Comparison of ENCODE assay signal across 8 cellular contexts in the genomic region with DNA sequence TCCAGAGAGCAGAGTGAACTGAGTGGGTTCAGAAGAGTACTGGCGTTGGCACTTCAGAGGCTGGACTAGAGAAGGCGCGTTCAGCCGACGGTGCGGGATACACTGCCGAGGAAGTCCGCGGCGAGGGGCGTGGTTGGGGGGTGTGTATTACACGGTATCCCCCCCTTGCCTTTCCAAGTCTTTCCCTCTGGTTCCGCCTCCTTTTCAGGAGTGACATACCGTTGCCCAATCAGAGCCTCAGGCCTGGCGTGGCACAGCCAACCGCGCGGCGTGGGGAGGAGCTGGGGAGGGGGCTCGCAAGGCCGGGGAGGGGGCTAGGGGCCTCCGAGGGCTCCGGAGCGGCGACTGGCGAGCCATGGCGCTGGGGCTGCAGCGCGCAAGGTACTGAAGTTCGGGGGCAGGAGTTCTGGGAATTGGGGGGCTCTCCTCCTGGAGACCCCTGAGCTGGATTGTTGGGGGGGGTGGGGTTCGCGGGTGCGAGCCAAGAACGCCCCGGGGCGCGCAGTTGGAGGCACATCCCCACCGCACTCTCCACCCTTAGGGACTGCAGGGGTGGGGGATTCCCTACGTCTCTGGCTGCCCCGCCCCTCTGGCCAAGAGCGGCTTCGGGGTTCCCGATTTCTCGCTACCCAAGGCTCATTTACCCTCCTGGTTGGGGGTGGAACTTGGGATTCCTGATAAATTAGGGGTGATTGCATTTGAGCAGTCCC. TPM values are rescaled to one million over a fixed set of nuclear protein-coding genes. Genes with fewer than 3 reads are reported as not detected.
A peak's percentile ranks its signal among the peaks of the same experiment; 100 is the strongest.
DNase-seq lines count a peak whose midpoint lies in the region; ATAC-seq and TF ChIP-seq lines count a peak whose summit lies in the region.

A gene (plus strand): TSS at position 321 of the 710 bp plus-strand sequence. CDS start 35 bp downstream, at position 356.

- H3K4me1 Mint-ChIP-seq in CD4-positive, alpha-beta memory T cell, result no peaks in the 10 kb centered on the region

- H3K9me3 Mint-ChIP-seq in CD4-positive, alpha-beta memory T cell, result peaks cover 0 to 4% (median 0%) of the 10 kb centered on the region in 8 donors

- H3K4me1 ChIP-seq in HEK293 (ENCODE audit: control insufficient read depth, insufficient read depth, low read length) (peaks cover 19% of the 10 kb centered on the region), iPS-20b (ENCODE audit: insufficient read depth, low read length) (peaks cover 20% of the 10 kb centered on the region), sigmoid colon (peaks cover 0 to 48% (median 38%) of the 10 kb centered on the region in 4 donors)
- no peaks in the 10 kb centered on the region for H3K4me1 ChIP-seq in CD4-positive, alpha-beta memory T cell (ENCODE audit: insufficient read depth, low read length)

- no peak for TF ChIP-seq EP300 in sigmoid colon (IDR thresholded peaks at IDR 0.05)

- in situ Hi-C loops in astrocyte of the spinal cord (cut with HindIII; ENCODE audit: low sequenced_read_pairs), result no loop called here

- H3K9me3 ChIP-seq in HEK293 (ENCODE audit: control insufficient read depth, insufficient read depth, low read depth, low read length) (no peaks in the 10 kb centered on the region), iPS-20b (ENCODE audit: insufficient read depth, low read depth, low read length) (no peaks in the 10 kb centered on the region), sigmoid colon (no peaks in the 10 kb centered on the region)
- H3K9me3 ChIP-seq in CD4-positive, alpha-beta memory T cell (ENCODE audit: control insufficient read depth in 1 of 2, low read length in 2 of 2), result no peaks in the 10 kb centered on the region

- peaks cover 21 to 23% of the 10 kb centered on the region in 2 donors for H3K27me3 Mint-ChIP-seq in CD4-positive, alpha-beta memory T cell

- H3K27ac ChIP-seq in HEK293 (ENCODE audit: extremely low read depth, low read depth, low read length), result no peak within 1 kb of the TSS
- no peak within 1 kb of the TSS for H3K27ac ChIP-seq in iPS-20b (ENCODE audit: low read length)
- peak within 1 kb of the TSS; percentile 87 to 97 (median 91) for H3K27ac ChIP-seq in sigmoid colon
- H3K27ac ChIP-seq in CD4-positive, alpha-beta memory T cell (ENCODE audit: low read depth, low read length), result no peak within 1 kb of the TSS

- H3K4me3 ChIP-seq in HEK293 (ENCODE audit: low read depth, low read length) (no peak within 1 kb of the TSS), astrocyte of the spinal cord (ENCODE audit: low read depth, low read length) (peak within 1 kb of the TSS; percentile 53), iPS-20b (ENCODE audit: low read length) (peak within 1 kb of the TSS; percentile 74), sigmoid colon (peak within 1 kb of the TSS; percentile 58 to 70 (median 65))
- H3K4me3 ChIP-seq in CD4-positive, alpha-beta memory T cell (ENCODE audit: low read length in 2 of 2), result no peak within 1 kb of the TSS

- ATAC-seq in GM21526 (IDR thresholded peaks at IDR 0.05; ENCODE audit: low FRiP score, unreplicated experiment) (no peak), GM21619 (IDR thresholded peaks at IDR 0.05; ENCODE audit: unreplicated experiment) (no peak)

- peaks cover 11% of the 10 kb centered on the region; the same call in 1 of the 2 replicates for H3K27me3 ChIP-seq in iPS-20b (ENCODE audit: insufficient read depth, low read length)
- no peaks in the 10 kb centered on the region for H3K27me3 ChIP-seq in sigmoid colon
- H3K27me3 ChIP-seq in CD4-positive, alpha-beta memory T cell (ENCODE audit: insufficient read depth, low read length), result peaks cover 9% of the 10 kb centered on the region

- H3K27ac Mint-ChIP-seq in CD4-positive, alpha-beta memory T cell, result peak within 1 kb of the TSS in 1 of 7 donors; percentile 14

- TF ChIP-seq POLR2A in sigmoid colon (IDR thresholded peaks at IDR 0.05), result peak in 1 of 2 donors; percentile 18

- TF ChIP-seq CTCF in HEK293 (tag by site-specific recombination; IDR thresholded peaks at IDR 0.05) (no peak), astrocyte of the spinal cord (IDR thresholded peaks at IDR 0.05; ENCODE audit: low read depth, low read length) (no peak), sigmoid colon (IDR thresholded peaks at IDR 0.05) (no peak)

- WGBS in sigmoid colon, 2 donors, result 2 to 3% methylated on average over 44 of the region's 44 CpGs

- POLR2A ChIA-PET in HEK293 (lab: Yijun Ruan, JAX), result no interaction called here
- POLR2A ChIA-PET in CD4-positive, alpha-beta memory T cell (lab: Charles Lee; ENCODE audit: partially characterized antibody), result no interaction called here

- CTCF ChIA-PET in HEK293 (lab: Yijun Ruan, JAX), result interaction anchor here (0.5 to 1.6 kb wide), 5 partner anchors 32 to 125 kb away, joined by 3 to 6 read pairs (median 3); a partner anchor contains a TSS
- CTCF ChIA-PET in CD4-positive, alpha-beta memory T cell (lab: Charles Lee; ENCODE audit: partially characterized antibody), result no interaction called here

- H3K36me3 Mint-ChIP-seq in CD4-positive, alpha-beta memory T cell, result no peaks in the 10 kb centered on the region

- H3K9ac ChIP-seq in iPS-20b (ENCODE audit: low read depth, low read length), result peak within 1 kb of the TSS; percentile 77; the same call in 1 of the 2 replicates

- DNase-seq in astrocyte of the spinal cord (ENCODE audit: low read depth, low spot score) (peak; percentile 58), sigmoid colon (peak; percentile 93)
- no peak for DNase-seq in CD4-positive, alpha-beta memory T cell
- DNase-seq in stimulated activated CD8-positive, alpha-beta memory T cell treated with anti-CD3 and anti-CD28 coated beads, Interleukin-4, amount 100 ng/mL, for 48 hours, result no peak

- intact Hi-C loops in sigmoid colon (cut with DNase I), result loop anchor here (5.0 kb wide), 1 partner anchor 1550 kb away; a partner anchor contains a TSS
- intact Hi-C loops in CD4-positive, alpha-beta memory T cell (cut with micrococcal nuclease), result no loop called here

- H3K36me3 ChIP-seq in HEK293 (ENCODE audit: control insufficient read depth in 2 of 2, insufficient read depth in 1 of 2, low read length in 2 of 2) (no peaks in the 10 kb centered on the region), iPS-20b (ENCODE audit: insufficient read depth, low read depth, low read length) (no peaks in the 10 kb centered on the region), sigmoid colon (no peaks in the 10 kb centered on the region)
- no peaks in the 10 kb centered on the region for H3K36me3 ChIP-seq in CD4-positive, alpha-beta memory T cell (ENCODE audit: insufficient read depth, low read length)

- no peak within 1 kb of the TSS for H3K4me3 Mint-ChIP-seq in CD4-positive, alpha-beta memory T cell

TF ChIP-seq in HEK293, 187 proteins besides CTCF, POLR2A, EP300 and RAD21:
- TF ChIP-seq, protein P1, sequence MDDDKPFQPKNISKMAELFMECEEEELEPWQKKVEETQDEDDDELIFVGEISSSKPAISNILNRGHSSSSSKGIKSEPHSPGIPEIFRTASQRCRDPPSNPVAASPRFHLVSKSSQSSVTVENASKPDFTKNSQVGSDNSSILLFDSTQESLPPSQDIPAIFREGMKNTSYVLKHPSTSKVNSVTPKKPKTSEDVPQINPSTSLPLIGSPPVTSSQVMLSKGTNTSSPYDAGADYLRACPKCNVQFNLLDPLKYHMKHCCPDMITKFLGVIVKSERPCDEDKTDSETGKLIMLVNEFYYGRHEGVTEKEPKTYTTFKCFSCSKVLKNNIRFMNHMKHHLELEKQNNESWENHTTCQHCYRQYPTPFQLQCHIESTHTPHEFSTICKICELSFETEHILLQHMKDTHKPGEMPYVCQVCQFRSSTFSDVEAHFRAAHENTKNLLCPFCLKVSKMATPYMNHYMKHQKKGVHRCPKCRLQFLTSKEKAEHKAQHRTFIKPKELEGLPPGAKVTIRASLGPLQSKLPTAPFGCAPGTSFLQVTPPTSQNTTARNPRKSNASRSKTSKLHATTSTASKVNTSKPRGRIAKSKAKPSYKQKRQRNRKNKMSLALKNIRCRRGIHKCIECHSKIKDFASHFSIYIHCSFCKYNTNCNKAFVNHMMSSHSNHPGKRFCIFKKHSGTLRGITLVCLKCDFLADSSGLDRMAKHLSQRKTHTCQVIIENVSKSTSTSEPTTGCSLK (tag by site-specific recombination; IDR thresholded peaks at IDR 0.05), result no peak
- TF ChIP-seq ZNF843 (tag by site-specific recombination; IDR thresholded peaks at IDR 0.05), result no peak
- TF ChIP-seq KLF9 (tag by site-specific recombination; IDR thresholded peaks at IDR 0.05; ENCODE audit: low read depth), result 0 out of 2 replicates have a peak, but pooled peaks have one; percentile 19

RNA-seq across cellular contexts. Expression of the gene that starts here (rescaled TPM):
- 100 to 1,000 TPM in 2 of 4 donors, 10 to 100 TPM in 2; 63.0 to 310 (median 121) TPM for total RNA-seq in sigmoid colon
- polyA plus RNA-seq in sigmoid colon, result 10 to 100 TPM in 1 of 3 donors, 1 to 10 TPM in 2; 1.8 to 26.6 (median 7.2) TPM
- total RNA-seq in CD4-positive, alpha-beta memory T cell, result not detected
- polyA plus RNA-seq in CD4-positive, alpha-beta memory T cell, result not detected

Comparison
In these comparisons a context has a peak if more than half of its experiments do, and no peak if none do; other contexts are left out.
1. RNA of the gene that starts here (total RNA-seq): 63.0 to 310 TPM in sigmoid colon; not detected in CD4-positive, alpha-beta memory T cell; every median in the first group is over 10 times any median in the second.
2. H3K27ac ChIP-seq: peak in sigmoid colon (4 of 4); none in HEK293 (single experiment), iPS-20b (single experiment) and CD4-positive, alpha-beta memory T cell (single experiment).
3. H3K4me3 ChIP-seq: peak in astrocyte of the spinal cord (single experiment), iPS-20b (single experiment) and sigmoid colon (4 of 4); none in HEK293 (single experiment) and CD4-positive, alpha-beta memory T cell (0 of 2).
4. DNase-seq: peak in astrocyte of the spinal cord (single experiment) and sigmoid colon (single experiment); none in CD4-positive, alpha-beta memory T cell (0 of 5) and stimulated activated CD8-positive, alpha-beta memory T cell treated with anti-CD3 and anti-CD28 coated beads, Interleukin-4, amount 100 ng/mL, for 48 hours (single experiment).